ENCODE assay signal across 16 cellular contexts in genomic region chr2:36480596-36480995, GRCh38.
DNase-seq lines count a peak whose midpoint lies in the region; ATAC-seq, FAIRE-seq and TF ChIP-seq lines count a peak whose summit lies in the region.
"Had no signal": no experiment of that assay in that cellular context is flagged by ENCODE, and none has a peak within 500 bp of the region (broad histone marks: within the 10 kb centered on the region; RNA-seq: fewer than 3 reads in every experiment).

No MANE protein-coding gene starts in this region.

- H4K20me1 ChIP-seq in GM23248 (ENCODE audit: insufficient read depth) (no peaks in the 10 kb centered on the region), smooth muscle cell (ENCODE audit: low read depth) (no peaks in the 10 kb centered on the region)
- H4K20me1 ChIP-seq: BLaER1 had no signal

- H3K9ac ChIP-seq in GM23248, result no peak overlapping the region
- no peak overlapping the region for H3K9ac ChIP-seq in muscle layer of colon (ENCODE audit: low read length)
- H3K9ac ChIP-seq in smooth muscle cell (ENCODE audit: low read depth), result no peak overlapping the region
- H3K9ac ChIP-seq: BLaER1 had no signal

- H3K9me3 ChIP-seq in GM23248 (ENCODE audit: low read depth), result no peaks in the 10 kb centered on the region
- H3K9me3 ChIP-seq in SJSA1 (replicated peaks), result peaks cover 2% of the 10 kb centered on the region; the same call in 1 of the 2 replicates
- H3K9me3 ChIP-seq in muscle layer of colon (ENCODE audit: low read length), result peaks cover 1% of the 10 kb centered on the region
- H3K9me3 ChIP-seq in smooth muscle cell (replicated peaks; ENCODE audit: low read depth), result peaks cover 13% of the 10 kb centered on the region
- H3K9me3 ChIP-seq in psoas muscle, result no peaks in the 10 kb centered on the region

- DNase-seq in GM23248 (no peak), SJSA1 (ENCODE audit: low read depth in 1 of 2, low spot score in 2 of 2) (no peak), smooth muscle cell (lab: John Stamatoyannopoulos, UW; ENCODE audit: unreplicated experiment) (no peak), NCI-H1092 treated with DMSO at 0.1 percent for 48 hours (lab: John Stamatoyannopoulos, UW) (no peak), D721Med (ENCODE audit: insufficient read length, low spot score) (no peak), psoas muscle (no peak)
- DNase-seq: DMS153, H9, Karpas-422, NCI-H1417 treated with DMSO at 0.1 percent for 48 hours, NCI-H2029, NCI-H510A had no signal

- WGBS in GM23248 (ENCODE audit: low coverage in 1 of 2, low lambda C conversion rate in 2 of 2, missing lambda C conversion rate in 2 of 2), 2 experiments, result 95 to 99% methylated on average over 3 of the region's 3 CpGs
- WGBS in smooth muscle cell (ENCODE audit: low lambda C conversion rate), result 51% methylated on average over 3 of the region's 3 CpGs
- 84 to 96% (median 94%) methylated on average over 3 of the region's 3 CpGs for WGBS in psoas muscle, 3 donors

- H3K27ac ChIP-seq in GM23248 (peak overlapping the region; percentile 79), SJSA1 (peak overlapping the region; percentile 97), muscle layer of colon (ENCODE audit: low read depth, low read length) (peak overlapping the region; percentile 16), smooth muscle cell (ENCODE audit: low read depth) (peak overlapping the region; percentile 25), psoas muscle (no peak overlapping the region)
- H3K27ac ChIP-seq: BLaER1 had no signal

- intact Hi-C loops in psoas muscle (cut with DNase I), result no loop called here

- no peak for FAIRE-seq in D721Med (lab: Jason Lieb, UNC)
- FAIRE-seq: HepG2 had no signal

- ATAC-seq in GM19328 (IDR thresholded peaks at IDR 0.05; ENCODE audit: unreplicated experiment), result no peak
- no peak for ATAC-seq in psoas muscle
- ATAC-seq: HepG2 had no signal

- in situ Hi-C loops in GM23248 (cut with MboI), result no loop called here

- H3K27me3 ChIP-seq in GM23248 (replicated peaks; ENCODE audit: insufficient read depth), result no peaks in the 10 kb centered on the region
- no peaks in the 10 kb centered on the region for H3K27me3 ChIP-seq in SJSA1 (replicated peaks)
- no peaks in the 10 kb centered on the region for H3K27me3 ChIP-seq in muscle layer of colon (ENCODE audit: control insufficient read depth in 1 of 2, insufficient read depth in 2 of 2, low read length in 2 of 2)
- no peaks in the 10 kb centered on the region for H3K27me3 ChIP-seq in smooth muscle cell (ENCODE audit: low read depth)
- H3K27me3 ChIP-seq in psoas muscle (ENCODE audit: insufficient read depth in 3 of 3, low read length in 2 of 3), result no peaks in the 10 kb centered on the region
- H3K27me3 ChIP-seq: BLaER1 had no signal

- H3K4me2 ChIP-seq in GM23248 (ENCODE audit: unreplicated experiment), result no peak overlapping the region
- no peak overlapping the region for H3K4me2 ChIP-seq in smooth muscle cell
- H3K4me2 ChIP-seq: BLaER1 had no signal

- peaks cover 90% of the 10 kb centered on the region for H3K36me3 ChIP-seq in GM23248 (ENCODE audit: low read depth)
- H3K36me3 ChIP-seq in SJSA1, result peaks cover 84% of the 10 kb centered on the region
- peaks cover 24% of the 10 kb centered on the region for H3K36me3 ChIP-seq in muscle layer of colon (ENCODE audit: insufficient read depth, low read length)
- peaks cover 5% of the 10 kb centered on the region for H3K36me3 ChIP-seq in smooth muscle cell (ENCODE audit: low read depth)
- peaks cover 10 to 74% of the 10 kb centered on the region in 2 donors for H3K36me3 ChIP-seq in psoas muscle (ENCODE audit: insufficient read depth in 1 of 2, low read depth in 1 of 2)

- H3K9me2 ChIP-seq in GM23248 (ENCODE audit: insufficient read depth), result no peaks in the 10 kb centered on the region

- H3F3A ChIP-seq in GM23248 (ENCODE audit: insufficient read depth) (peaks cover 98% of the 10 kb centered on the region), smooth muscle cell (ENCODE audit: low read depth) (peaks cover 5% of the 10 kb centered on the region)

- no peak overlapping the region for H2AFZ ChIP-seq in GM23248
- no peak overlapping the region for H2AFZ ChIP-seq in smooth muscle cell (ENCODE audit: low read depth)

- H3K4me1 ChIP-seq in GM23248 (ENCODE audit: insufficient read depth), result peaks cover 89% of the 10 kb centered on the region
- H3K4me1 ChIP-seq in SJSA1 (replicated peaks), result peaks cover 95% of the 10 kb centered on the region
- peaks cover 61% of the 10 kb centered on the region for H3K4me1 ChIP-seq in muscle layer of colon (ENCODE audit: insufficient read depth, low read length)
- H3K4me1 ChIP-seq in smooth muscle cell (ENCODE audit: low read depth), result peaks cover 3% of the 10 kb centered on the region
- peaks cover 56% of the 10 kb centered on the region for H3K4me1 ChIP-seq in psoas muscle

- peaks cover 88% of the 10 kb centered on the region for H3K79me2 ChIP-seq in GM23248 (ENCODE audit: insufficient read depth)
- H3K79me2 ChIP-seq in smooth muscle cell (ENCODE audit: low read depth), result no peaks in the 10 kb centered on the region

- no peak for TF ChIP-seq CTCF in smooth muscle cell (IDR thresholded peaks at IDR 0.05; ENCODE audit: borderline replicate concordance, insufficient read depth, poor library complexity, severe bottlenecking)
- no peak for TF ChIP-seq CTCF in D721Med (IDR thresholded peaks at IDR 0.05; ENCODE audit: insufficient read depth, missing control alignments)
- TF ChIP-seq CTCF in psoas muscle (IDR thresholded peaks at IDR 0.05), result no peak

- no peak overlapping the region for H3K4me3 ChIP-seq in GM23248
- H3K4me3 ChIP-seq in SJSA1, result no peak overlapping the region
- H3K4me3 ChIP-seq in muscle layer of colon (ENCODE audit: low read depth in 1 of 2, low read length in 2 of 2), result no peak overlapping the region
- H3K4me3 ChIP-seq in smooth muscle cell, result no peak overlapping the region
- no peak overlapping the region for H3K4me3 ChIP-seq in psoas muscle
- H3K4me3 ChIP-seq: BLaER1 had no signal
